14 cellular contexts compared by ENCODE assay signal in the genomic region with DNA sequence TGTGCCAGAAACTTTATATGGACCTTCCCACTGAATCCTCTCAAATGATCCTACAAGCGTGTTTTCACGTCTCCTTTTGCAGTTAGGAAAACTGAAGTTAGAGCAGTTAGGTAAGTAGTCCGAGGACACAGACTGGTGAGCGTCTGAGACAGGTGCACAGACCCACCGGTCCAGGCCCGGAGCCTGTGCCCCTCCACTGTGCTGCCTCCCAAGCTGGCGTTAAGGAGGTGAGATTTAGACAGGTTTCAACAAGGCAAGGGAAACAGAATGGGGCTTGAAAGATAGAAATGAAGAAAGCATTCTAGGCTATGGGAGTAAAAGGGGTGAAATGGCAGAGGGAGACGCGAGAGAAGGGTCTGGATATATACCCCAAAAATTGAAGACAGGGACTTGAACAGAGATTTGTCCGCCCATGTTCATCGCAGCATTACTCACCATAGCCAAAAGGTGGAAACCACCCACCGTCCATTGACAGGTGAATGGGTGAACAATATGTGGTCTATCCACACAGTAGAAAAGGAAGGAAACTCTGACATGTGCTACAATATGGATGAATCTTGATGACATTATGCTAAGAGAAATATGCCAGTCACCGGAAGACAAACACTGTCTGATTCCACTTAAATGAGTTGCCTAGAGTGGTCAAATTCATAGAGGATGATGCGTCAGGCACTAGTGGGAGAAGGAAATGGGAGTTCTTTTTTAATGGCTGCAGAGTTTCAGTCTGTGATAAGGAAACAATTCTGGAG.
DNase-seq lines count a peak whose midpoint lies in the region; ATAC-seq, FAIRE-seq and TF ChIP-seq lines count a peak whose summit lies in the region.
"Had no signal": no experiment of that assay in that cellular context is flagged by ENCODE, and none has a peak within 500 bp of the region (broad histone marks: within the 10 kb centered on the region; RNA-seq: fewer than 3 reads in every experiment).

No MANE protein-coding gene starts in this region.

- peaks cover 61 to 91% of the 10 kb centered on the region in 2 donors for H3K27me3 Mint-ChIP-seq in effector memory CD8-positive, alpha-beta T cell

- ATAC-seq in activated CD4-positive, CD25-positive, alpha-beta regulatory T cell treated with anti-CD3 and anti-CD28 coated beads, Interleukin-2, amount 50 U/mL, for 24 hours: no peak
- ATAC-seq in effector memory CD8-positive, alpha-beta T cell (replicated peaks): no peak
- ATAC-seq: body of pancreas, left ventricle myocardium superior had no signal

- H3K4me3 Mint-ChIP-seq in effector memory CD8-positive, alpha-beta T cell: no peak overlapping the region

- no peaks in the 10 kb centered on the region for H3K9me3 ChIP-seq in WERI-Rb-1 (ENCODE audit: severe bottlenecking)
- H3K9me3 ChIP-seq: body of pancreas had no signal

- no peak overlapping the region for H3K27ac Mint-ChIP-seq in effector memory CD8-positive, alpha-beta T cell

- H3K27ac ChIP-seq in WERI-Rb-1: no peak overlapping the region; the same call in 1 of the 2 replicates
- H3K27ac ChIP-seq: body of pancreas had no signal

- H3K27me3 ChIP-seq in WERI-Rb-1 (ENCODE audit: insufficient read depth, low read depth, severe bottlenecking): no peaks in the 10 kb centered on the region
- H3K27me3 ChIP-seq: body of pancreas had no signal

- H3K36me3 ChIP-seq in WERI-Rb-1: no peaks in the 10 kb centered on the region

- DNase-seq in activated CD4-positive, CD25-positive, alpha-beta regulatory T cell treated with anti-CD3 and anti-CD28 coated beads, Interleukin-2, amount 50 U/mL, for 72 hours: peak; percentile 5
- DNase-seq in WERI-Rb-1: peak; percentile 20
- DNase-seq in fibroblast of peridontal ligament (ENCODE audit: extremely low read depth): peak; percentile 61
- DNase-seq in stimulated activated CD8-positive, alpha-beta memory T cell treated with anti-CD3 and anti-CD28 coated beads, Interleukin-4, amount 100 ng/mL, for 48 hours: peak; percentile 9
- no peak for DNase-seq in cerebellar cortex (ENCODE audit: low spot score)
- no peak for DNase-seq in effector memory CD8-positive, alpha-beta T cell
- DNase-seq in urothelium cell line (ENCODE audit: low spot score): no peak
- DNase-seq: body of pancreas, GF-D8, GOT3, left ventricle myocardium superior had no signal

- FAIRE-seq in urothelium cell line (lab: Jason Lieb, UNC): no peak
- FAIRE-seq: A204.1, frontal cortex had no signal

- H3K4me1 Mint-ChIP-seq in effector memory CD8-positive, alpha-beta T cell (ENCODE audit: low read depth in 2 of 2): peaks cover 0 to 1% of the 10 kb centered on the region in 2 donors

- H3K9me3 Mint-ChIP-seq in effector memory CD8-positive, alpha-beta T cell: no peaks in the 10 kb centered on the region

- no peak overlapping the region for H3K4me3 ChIP-seq in WERI-Rb-1 (ENCODE audit: low read depth, low read length)
- H3K4me3 ChIP-seq: body of pancreas had no signal

- TF ChIP-seq CTCF in WERI-Rb-1 (IDR thresholded peaks at IDR 0.05; ENCODE audit: low read depth, low read length): no peak

- no peaks in the 10 kb centered on the region for H3K36me3 Mint-ChIP-seq in effector memory CD8-positive, alpha-beta T cell (ENCODE audit: insufficient read depth)

Comparison
In these comparisons a context has a peak if more than half of its experiments do, and no peak if none do; other contexts are left out.
1. DNase-seq: peak in activated CD4-positive, CD25-positive, alpha-beta regulatory T cell treated with anti-CD3 and anti-CD28 coated beads, Interleukin-2, amount 50 U/mL, for 72 hours (single experiment), WERI-Rb-1 (single experiment), fibroblast of peridontal ligament (single experiment) and stimulated activated CD8-positive, alpha-beta memory T cell treated with anti-CD3 and anti-CD28 coated beads, Interleukin-4, amount 100 ng/mL, for 48 hours (single experiment); none in cerebellar cortex (single experiment), effector memory CD8-positive, alpha-beta T cell (0 of 3) and urothelium cell line (single experiment).